ENCODE assay signal across 14 cellular contexts in genomic region chr6:11722805-11723631, GRCh38. TPM values are rescaled to one million over a fixed set of nuclear protein-coding genes. Genes with fewer than 3 reads are reported as not detected.
DNase-seq lines count a peak whose midpoint lies in the region; ATAC-seq and TF ChIP-seq lines count a peak whose summit lies in the region.
"Had no signal": no experiment of that assay in that cellular context is flagged by ENCODE, and none has a peak within 500 bp of the region (broad histone marks: within the 10 kb centered on the region; RNA-seq: fewer than 3 reads in every experiment).

No MANE protein-coding gene starts in this region.

- H3K27ac ChIP-seq in CD8-positive, alpha-beta T cell (ENCODE audit: low read depth, low read length), result no peak overlapping the region
- H3K27ac ChIP-seq: epithelial cell of prostate, neural progenitor cell, SJCRH30 had no signal

- CTCF ChIA-PET in CD8-positive, alpha-beta T cell (lab: Charles Lee), result interaction anchor here (0.5 to 1.7 kb wide), 3 partner anchors 18 to 208 kb away, joined by 3 read pairs; no protein-coding TSS in a partner anchor

- H3K4me1 ChIP-seq in CD8-positive, alpha-beta T cell (ENCODE audit: insufficient read depth, low read length), result peaks cover 28% of the 10 kb centered on the region
- H3K4me1 ChIP-seq: SJCRH30 had no signal

- H3K9me3 ChIP-seq in CD8-positive, alpha-beta T cell (ENCODE audit: low read length), result no peaks in the 10 kb centered on the region
- H3K9me3 ChIP-seq: SJCRH30 had no signal

- peaks cover 46% of the 10 kb centered on the region for H3K4me1 Mint-ChIP-seq in CD8-positive, alpha-beta T cell (ENCODE audit: low read depth)
- H3K4me1 Mint-ChIP-seq in activated naive CD8-positive, alpha-beta T cell treated with anti-CD3 and anti-CD28 coated beads for 36 hours, result peaks cover 47% of the 10 kb centered on the region
- H3K4me1 Mint-ChIP-seq in HFFc6 (ENCODE audit: low read depth), result 0 out of 2 replicates have a peak, but pooled peaks cover 8% of the 10 kb centered on the region

- no peak for TF ChIP-seq CTCF in CD8-positive, alpha-beta T cell (IDR thresholded peaks at IDR 0.05)
- no peak for TF ChIP-seq CTCF in HFFc6 (IDR thresholded peaks at IDR 0.05)

- POLR2A ChIA-PET in CD8-positive, alpha-beta T cell (lab: Charles Lee), result interaction anchor here (1.1 kb wide), 1 partner anchor 8 kb away, joined by 3 read pairs; no protein-coding TSS in a partner anchor

- peak in 1 of 7 experiments; percentile 34 for DNase-seq in CD8-positive, alpha-beta T cell
- no peak for DNase-seq in activated naive CD8-positive, alpha-beta T cell treated with anti-CD3 and anti-CD28 coated beads for 36 hours
- DNase-seq in NCI-H1930 (lab: John Stamatoyannopoulos, UW) (no peak), NCI-H146 treated with DMSO at 0.1 percent for 48 hours (lab: John Stamatoyannopoulos, UW; ENCODE audit: unreplicated experiment) (no peak), ACHN (no peak), HFFc6 (no peak)
- DNase-seq: KG1, NCI-H187, NCI-H82, SJCRH30 had no signal

- peak overlapping the region; percentile 35 for H3K4me3 Mint-ChIP-seq in CD8-positive, alpha-beta T cell
- peak overlapping the region; percentile 40 for H3K4me3 Mint-ChIP-seq in activated naive CD8-positive, alpha-beta T cell treated with anti-CD3 and anti-CD28 coated beads for 36 hours
- H3K4me3 Mint-ChIP-seq in HFFc6, result no peak overlapping the region
- H3K4me3 Mint-ChIP-seq: neural progenitor cell had no signal

- no peaks in the 10 kb centered on the region for H3K36me3 ChIP-seq in CD8-positive, alpha-beta T cell (ENCODE audit: insufficient read depth, low read length)
- H3K36me3 ChIP-seq: neural progenitor cell, SJCRH30 had no signal

- no peaks in the 10 kb centered on the region for H3K27me3 ChIP-seq in CD8-positive, alpha-beta T cell (ENCODE audit: insufficient read depth, low read length)
- H3K27me3 ChIP-seq: neural progenitor cell, SJCRH30 had no signal

- H3K4me3 ChIP-seq in CD8-positive, alpha-beta T cell (ENCODE audit: low read depth, low read length), result no peak overlapping the region
- H3K4me3 ChIP-seq: neural progenitor cell, SJCRH30 had no signal

- intact Hi-C loops in CD8-positive, alpha-beta T cell (cut with DNase I, micrococcal nuclease), result no loop called here

- no peak for ATAC-seq in CD8-positive, alpha-beta T cell
- ATAC-seq in GM18868 (IDR thresholded peaks at IDR 0.05; ENCODE audit: unreplicated experiment) (peak; percentile 50), HG02885 (IDR thresholded peaks at IDR 0.05; ENCODE audit: poor library complexity, unreplicated experiment) (peak; percentile 72)

- peak overlapping the region; percentile 56 for H3K27ac Mint-ChIP-seq in CD8-positive, alpha-beta T cell
- peak overlapping the region; percentile 70 for H3K27ac Mint-ChIP-seq in activated naive CD8-positive, alpha-beta T cell treated with anti-CD3 and anti-CD28 coated beads for 36 hours
- no peak overlapping the region for H3K27ac Mint-ChIP-seq in HFFc6
- H3K27ac Mint-ChIP-seq: neural progenitor cell had no signal

- H3K9me3 Mint-ChIP-seq in CD8-positive, alpha-beta T cell, result no peaks in the 10 kb centered on the region
- peaks cover 10% of the 10 kb centered on the region for H3K9me3 Mint-ChIP-seq in activated naive CD8-positive, alpha-beta T cell treated with anti-CD3 and anti-CD28 coated beads for 36 hours
- no peaks in the 10 kb centered on the region for H3K9me3 Mint-ChIP-seq in HFFc6
- H3K9me3 Mint-ChIP-seq: neural progenitor cell had no signal

- in situ Hi-C loops in ACHN (cut with HindIII; ENCODE audit: low pct_ligation_motif_present, low pct_unique_long_range_greater_than_20kb, low sequenced_read_pairs), result no loop called here

- no peaks in the 10 kb centered on the region for H3K27me3 Mint-ChIP-seq in CD8-positive, alpha-beta T cell (ENCODE audit: low read depth)
- no peaks in the 10 kb centered on the region for H3K27me3 Mint-ChIP-seq in activated naive CD8-positive, alpha-beta T cell treated with anti-CD3 and anti-CD28 coated beads for 36 hours
- H3K27me3 Mint-ChIP-seq in HFFc6 (ENCODE audit: insufficient read depth), result no peaks in the 10 kb centered on the region; the same call in 1 of the 2 replicates

- peaks cover 20% of the 10 kb centered on the region for H3K36me3 Mint-ChIP-seq in CD8-positive, alpha-beta T cell
- H3K36me3 Mint-ChIP-seq in activated naive CD8-positive, alpha-beta T cell treated with anti-CD3 and anti-CD28 coated beads for 36 hours, result peaks cover 85% of the 10 kb centered on the region
- H3K36me3 Mint-ChIP-seq in HFFc6 (ENCODE audit: low read depth), result no peaks in the 10 kb centered on the region
- H3K36me3 Mint-ChIP-seq: neural progenitor cell had no signal

RNA-seq across cellular contexts. Expression of gene ADTRP, which starts 55.6 kb away (rescaled TPM):
- total RNA-seq in CD8-positive, alpha-beta T cell, result 1 to 10 TPM; 4.4 to 5.0 TPM
- total RNA-seq in activated naive CD8-positive, alpha-beta T cell treated with anti-CD3 and anti-CD28 coated beads for 36 hours, result 10 to 100 TPM; 29.1 to 31.5 TPM
- total RNA-seq in HFFc6 (2021; fragmentation: NEBNext Ultra II Directional; extraction: Animal tissue kit (Norgen Biotek cat#: 25700)), result under 1 TPM; 0.24 to 0.99 (median 0.84) TPM
- total RNA-seq: SJCRH30 had no signal

Comparison
In these comparisons a context has a peak if more than half of its experiments do, and no peak if none do; other contexts are left out.
1. RNA of gene ADTRP, which starts 55.6 kb away (total RNA-seq): 29.1 to 31.5 TPM in activated naive CD8-positive, alpha-beta T cell treated with anti-CD3 and anti-CD28 coated beads for 36 hours; 4.4 to 5.0 TPM in CD8-positive, alpha-beta T cell and 0.24 to 0.99 TPM in HFFc6; every median in the first group is over 4 times any median in the second.